ENCODE assay signal across 15 cellular contexts in genomic region chr20:46365483-46366215, GRCh38. TPM values are rescaled to one million over a fixed set of nuclear protein-coding genes. Genes with fewer than 3 reads are reported as not detected.
DNase-seq lines count a peak whose midpoint lies in the region; ATAC-seq and TF ChIP-seq lines count a peak whose summit lies in the region.
"Had no signal": no experiment of that assay in that cellular context is flagged by ENCODE, and none has a peak within 500 bp of the region (broad histone marks: within the 10 kb centered on the region; RNA-seq: fewer than 3 reads in every experiment).

No MANE protein-coding gene starts in this region.

- intact Hi-C loops in activated CD4-positive, alpha-beta T cell treated with anti-CD3 and anti-CD28 coated beads, Interleukin-2, amount 10 ng/mL, durations not matched to agents 24 days and 14 days (cut with micrococcal nuclease), result no loop called here
- intact Hi-C loops in dorsolateral prefrontal cortex (cut with DNase I), result loop anchor here (2.0 to 5.0 kb wide), 2 partner anchors 41 to 72 kb away; partner anchors contain the start of gene ELMO2 (in 2 of the 2)

- H3K27ac ChIP-seq in dorsolateral prefrontal cortex (peak overlapping the region in 55 of 59 donors; percentile 21 to 99 (median 95)), osteoblast (ENCODE audit: low read depth, low read length) (no peak overlapping the region)

- peaks cover 23% of the 10 kb centered on the region for H4K20me1 ChIP-seq in osteoblast (ENCODE audit: insufficient read depth, low read length)

- no peaks in the 10 kb centered on the region for H3K27me3 Mint-ChIP-seq in activated CD4-positive, alpha-beta T cell treated with anti-CD3 and anti-CD28 coated beads, Interleukin-2, amount 10 ng/mL, durations not matched to agents 24 days and 14 days
- H3K27me3 Mint-ChIP-seq in T-helper 17 cell, result no peaks in the 10 kb centered on the region

- H3K36me3 Mint-ChIP-seq in activated CD4-positive, alpha-beta T cell treated with anti-CD3 and anti-CD28 coated beads, Interleukin-2, amount 10 ng/mL, durations not matched to agents 24 days and 14 days (ENCODE audit: low read depth), result peaks cover 67% of the 10 kb centered on the region
- H3K36me3 Mint-ChIP-seq in T-helper 17 cell (ENCODE audit: low read depth), result peaks cover 17% of the 10 kb centered on the region

- H3K4me3 ChIP-seq in dorsolateral prefrontal cortex (peak overlapping the region in 17 of 59 donors; percentile 91 to 100 (median 100)), osteoblast (ENCODE audit: insufficient read depth, low read length) (no peak overlapping the region)

- peak overlapping the region; percentile 50 for H3K27ac Mint-ChIP-seq in activated CD4-positive, alpha-beta T cell treated with anti-CD3 and anti-CD28 coated beads, Interleukin-2, amount 10 ng/mL, durations not matched to agents 24 days and 14 days
- H3K27ac Mint-ChIP-seq in T-helper 17 cell, result peak overlapping the region; percentile 92

- H3K27me3 ChIP-seq in dorsolateral prefrontal cortex, result no peaks in the 10 kb centered on the region
- no peaks in the 10 kb centered on the region for H3K27me3 ChIP-seq in osteoblast (ENCODE audit: insufficient read depth, low read length)
- H3K27me3 ChIP-seq: upper lobe of right lung had no signal

- H3K36me3 ChIP-seq in osteoblast (ENCODE audit: insufficient read depth, low read length), result peaks cover 46% of the 10 kb centered on the region

- no peaks in the 10 kb centered on the region for H3K9me3 Mint-ChIP-seq in activated CD4-positive, alpha-beta T cell treated with anti-CD3 and anti-CD28 coated beads, Interleukin-2, amount 10 ng/mL, durations not matched to agents 24 days and 14 days

- peaks cover 65% of the 10 kb centered on the region for H3K4me1 Mint-ChIP-seq in activated CD4-positive, alpha-beta T cell treated with anti-CD3 and anti-CD28 coated beads, Interleukin-2, amount 10 ng/mL, durations not matched to agents 24 days and 14 days
- peaks cover 49% of the 10 kb centered on the region for H3K4me1 Mint-ChIP-seq in T-helper 17 cell

- H2AFZ ChIP-seq in osteoblast (ENCODE audit: low read length), result no peak overlapping the region

- H3K4me3 Mint-ChIP-seq in activated CD4-positive, alpha-beta T cell treated with anti-CD3 and anti-CD28 coated beads, Interleukin-2, amount 10 ng/mL, durations not matched to agents 24 days and 14 days, result peak overlapping the region; percentile 29
- H3K4me3 Mint-ChIP-seq in T-helper 17 cell, result peak overlapping the region; percentile 98

- peaks cover 30% of the 10 kb centered on the region for H3K4me1 ChIP-seq in osteoblast (ENCODE audit: insufficient read depth, low read length)

- peaks cover 35% of the 10 kb centered on the region for H3K79me2 ChIP-seq in osteoblast (ENCODE audit: insufficient read depth, low read length)

- TF ChIP-seq CTCF in dorsolateral prefrontal cortex (IDR thresholded peaks at IDR 0.05 in 54 of 56, conservative IDR thresholded peaks at IDR 0.05 in 2 of 56; ENCODE audit: low read depth in 1 of 56, partially characterized antibody in 56 of 56) (no peak), osteoblast (IDR thresholded peaks at IDR 0.05; ENCODE audit: extremely low read depth, low read depth, low read length) (no peak)

- peak overlapping the region; percentile 94 for H3K4me2 ChIP-seq in osteoblast (ENCODE audit: insufficient read depth, low read length)

- H3K9me3 ChIP-seq in T-helper 17 cell (ENCODE audit: control insufficient read depth, low read length, poor library complexity, severe bottlenecking) (no peaks in the 10 kb centered on the region), osteoblast (ENCODE audit: low read depth, low read length) (no peaks in the 10 kb centered on the region)
- H3K9me3 ChIP-seq: A549, upper lobe of right lung had no signal

- DNase-seq in activated CD4-positive, alpha-beta T cell treated with anti-CD3 and anti-CD28 coated beads, Interleukin-2, amount 10 ng/mL, durations not matched to agents 24 days and 14 days, result peak; percentile 64
- DNase-seq in activated CD4-positive, alpha-beta T cell treated with anti-CD3 and anti-CD28 coated beads, Interleukin-2, amount 50 U/mL, for 1 hour, result no peak
- DNase-seq in T-helper 17 cell, result no peak
- peak in 1 of 10 donors; percentile 67 for DNase-seq in dorsolateral prefrontal cortex
- peak; percentile 22 for DNase-seq in osteoblast (ENCODE audit: insufficient read length, low spot score, missing footprints)
- no peak for DNase-seq in 8988T
- DNase-seq in NCI-H146 (lab: John Stamatoyannopoulos, UW), result no peak
- DNase-seq: left ventricle myocardium superior; NCI-H2081; NK-92 treated with Interleukin-12 subunit alpha and Interleukin-12 subunit beta, amount 100 ng/mL, for 24 hours; SIG-M5; upper lobe of right lung had no signal

- ATAC-seq in T-helper 17 cell, result no peak
- no peak for ATAC-seq in GM21423 (IDR thresholded peaks at IDR 0.05; ENCODE audit: unreplicated experiment)
- ATAC-seq: A549, esophagus mucosa, left ventricle myocardium superior, upper lobe of right lung had no signal

RNA-seq across cellular contexts. Expression of gene ELMO2, which starts 40.8 kb away (rescaled TPM):
- 64.5 and 66.4 TPM in 2 replicates for total RNA-seq in activated CD4-positive, alpha-beta T cell treated with anti-CD3 and anti-CD28 coated beads, Interleukin-2, amount 10 ng/mL, durations not matched to agents 24 days and 14 days
- 100 to 1,000 TPM; 104 to 107 TPM for total RNA-seq in T-helper 17 cell
- 100 to 1,000 TPM in 49 of 120 experiments, 10 to 100 TPM in 71; 74.1 to 143 (median 97.3) TPM for total RNA-seq in dorsolateral prefrontal cortex
- total RNA-seq in osteoblast, result 39.8 and 46.7 TPM in 2 replicates

RNA-seq across cellular contexts. Expression of gene CDH22, which starts 57.4 kb away (rescaled TPM):
- not detected in 2 replicates for total RNA-seq in activated CD4-positive, alpha-beta T cell treated with anti-CD3 and anti-CD28 coated beads, Interleukin-2, amount 10 ng/mL, durations not matched to agents 24 days and 14 days
- total RNA-seq in T-helper 17 cell (not detected), dorsolateral prefrontal cortex (10 to 100 TPM in 119 of 120 experiments, 1 to 10 TPM in 1; 6.7 to 71.8 (median 34.0) TPM), osteoblast (not detected in 2 replicates)

Comparison
In these comparisons a context has a peak if more than half of its experiments do, and no peak if none do; other contexts are left out.
1. DNase-seq: peak in activated CD4-positive, alpha-beta T cell treated with anti-CD3 and anti-CD28 coated beads, Interleukin-2, amount 10 ng/mL, durations not matched to agents 24 days and 14 days (single experiment) and osteoblast (single experiment); none in activated CD4-positive, alpha-beta T cell treated with anti-CD3 and anti-CD28 coated beads, Interleukin-2, amount 50 U/mL, for 1 hour (single experiment), T-helper 17 cell (0 of 3), 8988T (single experiment) and NCI-H146 (single experiment).